In genomic region chr2:11411768-11412448, GRCh38 we compare ENCODE assay signal across 8 cellular contexts. TPM values are rescaled to one million over a fixed set of nuclear protein-coding genes. Genes with fewer than 3 reads are reported as not detected.
DNase-seq lines count a peak whose midpoint lies in the region; ATAC-seq, FAIRE-seq and TF ChIP-seq lines count a peak whose summit lies in the region.

No MANE protein-coding gene starts in this region.

- H3K4me3 Mint-ChIP-seq in chondrocyte (ENCODE audit: unreplicated experiment) = no peak overlapping the region

- H3K27ac Mint-ChIP-seq in chondrocyte (ENCODE audit: unreplicated experiment) = no peak overlapping the region

- no peaks in the 10 kb centered on the region for H3K36me3 Mint-ChIP-seq in chondrocyte (ENCODE audit: low read depth)

- no peaks in the 10 kb centered on the region for H3K27me3 Mint-ChIP-seq in chondrocyte (ENCODE audit: low read depth)

- ATAC-seq in HG03521 (IDR thresholded peaks at IDR 0.05; ENCODE audit: unreplicated experiment) = no peak

- H3K9me3 Mint-ChIP-seq in chondrocyte (ENCODE audit: low read depth) = peaks cover 4% of the 10 kb centered on the region

- FAIRE-seq in RCC 7860 (lab: Jason Lieb, UNC) = no peak

- DNase-seq in NOMO-1 treated with DMSO at 0.1 percent for 48 hours (lab: John Stamatoyannopoulos, UW; ENCODE audit: unreplicated experiment) (peak; percentile 8), NOMO-1 treated with dmso at 0.1 percent for 144 hours (lab: John Stamatoyannopoulos, UW; ENCODE audit: unreplicated experiment) (no peak), NCI-H345 treated with DMSO at 0.1 percent for 48 hours (lab: John Stamatoyannopoulos, UW; ENCODE audit: unreplicated experiment) (peak; percentile 19), chondrocyte (ENCODE audit: low spot score) (no peak), medulla oblongata (ENCODE audit: extremely low spot score) (peak; percentile 73), RCC 7860 (ENCODE audit: low spot score) (no peak)
- no peak for DNase-seq in activated CD8-positive, alpha-beta memory T cell treated with anti-CD3 and anti-CD28 coated beads, Interleukin-2, amount 50 U/mL, for 48 hours

- peak; percentile 91 for TF ChIP-seq CTCF in chondrocyte (IDR thresholded peaks at IDR 0.05)

- peaks cover 53% of the 10 kb centered on the region for H3K4me1 Mint-ChIP-seq in chondrocyte (ENCODE audit: low read depth)

RNA-seq across cellular contexts. Expression of gene E2F6, which starts 54.1 kb away (rescaled TPM):
- total RNA-seq in chondrocyte = 14.2 to 17.7 TPM (median 15.1 TPM) in 3 replicates

Comparison
In these comparisons a context has a peak if more than half of its experiments do, and no peak if none do; other contexts are left out.
1. DNase-seq: peak in NOMO-1 treated with DMSO at 0.1 percent for 48 hours (single experiment), NCI-H345 treated with DMSO at 0.1 percent for 48 hours (single experiment) and medulla oblongata (single experiment); none in NOMO-1 treated with dmso at 0.1 percent for 144 hours (single experiment), chondrocyte (single experiment), activated CD8-positive, alpha-beta memory T cell treated with anti-CD3 and anti-CD28 coated beads, Interleukin-2, amount 50 U/mL, for 48 hours (single experiment) and RCC 7860 (single experiment).